Comparison of ENCODE assay signal across 17 cellular contexts in the genomic region with DNA sequence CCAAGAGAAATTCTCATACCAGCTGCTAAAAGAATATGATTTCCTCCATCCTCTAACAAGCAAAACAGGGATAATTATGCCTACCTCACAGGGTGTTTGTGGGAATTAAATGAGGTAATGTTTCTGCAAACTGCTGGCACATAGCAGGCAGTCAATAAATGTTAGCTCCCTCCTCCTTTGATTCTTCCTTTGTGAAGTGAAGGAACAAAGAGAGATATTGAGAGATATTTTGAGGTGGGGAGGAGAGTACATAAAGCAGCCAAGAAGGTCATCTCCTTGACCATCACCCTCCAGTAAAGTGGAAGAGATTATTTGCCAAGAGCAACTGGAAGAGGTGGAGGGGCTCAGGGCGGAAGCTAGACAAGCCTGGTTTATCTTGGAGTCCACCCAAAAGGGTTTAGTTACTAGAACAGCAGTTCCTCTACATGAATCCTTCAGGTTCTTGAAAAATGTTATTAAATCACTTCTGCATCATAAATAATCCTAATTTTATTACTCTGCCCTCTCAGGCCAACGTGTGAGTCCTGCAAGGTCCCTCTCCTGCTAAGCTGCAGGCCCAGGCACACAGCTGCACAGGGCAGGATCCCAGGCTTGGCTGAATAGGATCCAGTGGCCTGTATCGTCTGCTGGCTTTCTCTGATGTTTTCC. TPM values are rescaled to one million over a fixed set of nuclear protein-coding genes. Genes with fewer than 3 reads are reported as not detected.
DNase-seq lines count a peak whose midpoint lies in the region; ATAC-seq and TF ChIP-seq lines count a peak whose summit lies in the region.
"Had no signal": no experiment of that assay in that cellular context is flagged by ENCODE, and none has a peak within 500 bp of the region (broad histone marks: within the 10 kb centered on the region; RNA-seq: fewer than 3 reads in every experiment).

No MANE protein-coding gene starts in this region.

- H3K9me3 ChIP-seq in body of pancreas (no peaks in the 10 kb centered on the region), testis (no peaks in the 10 kb centered on the region)
- H3K9me3 ChIP-seq: A549, upper lobe of right lung had no signal

- peak; percentile 78 for ATAC-seq in body of pancreas
- ATAC-seq in left lobe of liver: no peak
- ATAC-seq: activated CD8-positive, alpha-beta T cell treated with anti-CD3 and anti-CD28 coated beads for 36 hours; upper lobe of right lung had no signal

- intact Hi-C loops in body of pancreas (cut with DNase I): no loop called here
- intact Hi-C loops in testis (cut with DNase I; ENCODE audit: low total_unique reads): no loop called here

- TF ChIP-seq CTCF in body of pancreas (IDR thresholded peaks at IDR 0.05) (no peak), testis (IDR thresholded peaks at IDR 0.05) (no peak)

- no peak for TF ChIP-seq POLR2A in body of pancreas (IDR thresholded peaks at IDR 0.05)
- TF ChIP-seq POLR2A in testis (IDR thresholded peaks at IDR 0.05): no peak

- DNase-seq in SHP77 (lab: John Stamatoyannopoulos, UW): peak; percentile 11 to 17
- DNase-seq in SHP77 treated with DMSO at 0.1 percent for 48 hours (lab: John Stamatoyannopoulos, UW): no peak
- no peak for DNase-seq in body of pancreas
- DNase-seq in left lobe of liver (ENCODE audit: low spot score): peak; percentile 12
- DNase-seq in testis: peak; percentile 37
- no peak for DNase-seq in NCI-H2081 (lab: John Stamatoyannopoulos, UW)
- no peak for DNase-seq in superior temporal gyrus (ENCODE audit: extremely low spot score)
- no peak for DNase-seq in MV-4-11 (lab: John Stamatoyannopoulos, UW)
- DNase-seq: activated CD8-positive, alpha-beta T cell treated with anti-CD3 and anti-CD28 coated beads for 36 hours; activated effector memory CD4-positive, alpha-beta T cell treated with anti-CD3 and anti-CD28 coated beads, Interleukin-2, amount 50 U/mL, for 16 hours; CD4-positive, alpha-beta T cell; GDM1; kidney glomerular epithelial cell; stimulated activated CD4-positive, alpha-beta T cell treated with anti-CD3 and anti-CD28 coated beads, Interleukin-4, amount 100 ng/mL, for 4 hours; upper lobe of right lung had no signal

- H3K27me3 ChIP-seq in body of pancreas: no peaks in the 10 kb centered on the region
- no peaks in the 10 kb centered on the region for H3K27me3 ChIP-seq in testis
- H3K27me3 ChIP-seq: upper lobe of right lung had no signal

- H3K36me3 ChIP-seq in body of pancreas (replicated peaks in 1 of 2; ENCODE audit: insufficient read depth in 1 of 2, low read depth in 2 of 2): no peaks in the 10 kb centered on the region
- no peaks in the 10 kb centered on the region for H3K36me3 ChIP-seq in testis (ENCODE audit: low read depth, missing control alignments)
- H3K36me3 ChIP-seq: cardiac muscle cell, upper lobe of right lung had no signal

- no peak overlapping the region for H3K4me3 ChIP-seq in body of pancreas
- no peak overlapping the region for H3K4me3 ChIP-seq in testis
- H3K4me3 ChIP-seq: A549, cardiac muscle cell, upper lobe of right lung had no signal

- 30 to 58% methylated on average over 3 of the region's 3 CpGs for WGBS in body of pancreas, 2 donors
- 26 to 32% methylated on average over 3 of the region's 3 CpGs for WGBS in testis, 2 donors

- H3K4me1 ChIP-seq in body of pancreas (peaks cover 13% of the 10 kb centered on the region), testis (peaks cover 3% of the 10 kb centered on the region)
- H3K4me1 ChIP-seq: A549, upper lobe of right lung had no signal

- H3K27ac ChIP-seq in body of pancreas (peak overlapping the region in 3 of 4 donors; percentile 21 to 62 (median 38)), testis (no peak overlapping the region)
- H3K27ac ChIP-seq: cardiac muscle cell, upper lobe of right lung had no signal

RNA-seq across cellular contexts. Expression of a gene that starts 35.0 kb away (rescaled TPM):
- total RNA-seq in body of pancreas (10 to 100 TPM; 49.5 to 58.3 TPM), left lobe of liver (36.6 TPM), testis (10 to 100 TPM; 81.0 to 95.8 TPM)
- polyA plus RNA-seq in testis (ENCODE audit: insufficient read depth, low read depth, low replicate concordance): 53.3 TPM

Comparison
In these comparisons a context has a peak if more than half of its experiments do, and no peak if none do; other contexts are left out.
1. DNase-seq: peak in SHP77 (2 of 2), left lobe of liver (single experiment) and testis (single experiment); none in SHP77 treated with DMSO at 0.1 percent for 48 hours (single experiment), body of pancreas (0 of 4), NCI-H2081 (0 of 2), superior temporal gyrus (single experiment) and MV-4-11 (single experiment).
2. H3K27ac ChIP-seq: peak in body of pancreas (3 of 4); none in testis (0 of 2).